ENCODE assay signal across 8 cellular contexts in the genomic region with DNA sequence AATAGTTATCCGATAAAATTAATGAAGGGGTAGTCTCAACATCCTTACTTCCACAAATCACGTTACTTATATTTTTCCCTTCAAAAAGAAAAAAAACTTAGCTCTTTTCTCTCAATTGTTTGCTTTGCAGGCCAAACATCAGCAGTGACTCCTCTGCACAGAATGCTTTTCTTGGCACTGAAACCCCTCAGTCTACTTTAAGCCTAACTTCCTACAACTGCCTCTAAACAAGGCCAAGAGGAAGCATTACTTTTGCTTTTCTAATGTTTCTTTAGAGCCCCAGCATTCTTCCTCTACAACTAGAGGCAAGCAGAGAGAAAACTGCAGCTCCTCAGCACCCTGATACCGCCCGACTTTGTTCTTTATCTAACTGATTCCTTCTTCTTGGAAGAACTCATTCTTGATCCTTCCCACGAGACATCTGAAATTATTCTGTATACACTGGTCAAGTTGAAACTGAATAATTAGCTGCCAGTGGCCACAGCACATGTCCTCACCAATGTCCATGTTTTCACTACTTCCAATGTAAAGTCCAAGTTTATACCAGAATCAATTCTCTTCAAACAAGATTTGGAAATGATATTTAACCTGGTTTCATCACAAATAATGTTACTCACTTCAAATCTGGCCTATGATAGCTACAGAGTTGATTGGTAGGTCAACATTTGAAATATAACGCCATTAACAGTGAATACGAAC. TPM values are rescaled to one million over a fixed set of nuclear protein-coding genes. Genes with fewer than 3 reads are reported as not detected.
DNase-seq lines count a peak whose midpoint lies in the region; ATAC-seq and TF ChIP-seq lines count a peak whose summit lies in the region.

No MANE protein-coding gene starts in this region.

- no peaks in the 10 kb centered on the region for H3K9me3 Mint-ChIP-seq in HFFc6

- dilution Hi-C loops in mammary epithelial cell (cut with HindIII; ENCODE audit: low sequenced_read_pairs) = no loop called here

- H3K36me3 Mint-ChIP-seq in HFFc6 (ENCODE audit: low read depth) = no peaks in the 10 kb centered on the region

- H3K36me3 ChIP-seq in mammary epithelial cell (ENCODE audit: insufficient read depth, low read length) = peaks cover 4% of the 10 kb centered on the region
- no peaks in the 10 kb centered on the region for H3K36me3 ChIP-seq in kidney epithelial cell (ENCODE audit: control insufficient read depth, insufficient read depth, low read length)
- no peaks in the 10 kb centered on the region for H3K36me3 ChIP-seq in testis (ENCODE audit: low read depth, missing control alignments)

- ATAC-seq in GM21367 (IDR thresholded peaks at IDR 0.05; ENCODE audit: unreplicated experiment) = no peak
- ATAC-seq in HG02970 (IDR thresholded peaks at IDR 0.05; ENCODE audit: low FRiP score, unreplicated experiment) = no peak

- no peak for TF ChIP-seq POLR2A in testis (IDR thresholded peaks at IDR 0.05)

- H3K27ac ChIP-seq in mammary epithelial cell (ENCODE audit: insufficient read depth, low read depth, low read length) (peak overlapping the region; percentile 86), testis (peak overlapping the region; percentile 69 to 73)

- peak; percentile 77 for DNase-seq in HFFc6
- peak; percentile 54 for DNase-seq in mammary epithelial cell
- DNase-seq in kidney epithelial cell (ENCODE audit: low read depth) = peak; percentile 53
- DNase-seq in testis = no peak
- DNase-seq in iPS-NIHi7 (ENCODE audit: extremely low spot score) = no peak
- DNase-seq in NCI-H526 treated with DMSO at 0.1 percent for 48 hours (lab: John Stamatoyannopoulos, UW) = no peak

- in situ Hi-C loops in mammary epithelial cell (cut with MboI; ENCODE audit: low sequenced_read_pairs in 2 of 2) = loop anchor here in 1 of 2 donors (10.0 kb wide), 1 partner anchor 47 kb away; no protein-coding TSS in a partner anchor

- H3K4me3 Mint-ChIP-seq in HFFc6 = peak overlapping the region; percentile 67

- peak overlapping the region; percentile 54 for H2AFZ ChIP-seq in mammary epithelial cell (ENCODE audit: low read depth, low read length)

- CTCF ChIA-PET in mammary epithelial cell (lab: Charles Lee; ENCODE audit: low non-redundant PET) = interaction anchor here (0.5 kb wide), 1 partner anchor 10 kb away, joined by 3 read pairs; no protein-coding TSS in a partner anchor

- WGBS in mammary epithelial cell (ENCODE audit: low coverage, missing lambda C conversion rate) = 31% methylated on average over 7 of the region's 7 CpGs
- 37 to 42% methylated on average over 7 of the region's 7 CpGs for WGBS in testis, 2 donors

- H4K20me1 ChIP-seq in mammary epithelial cell (ENCODE audit: insufficient read depth, low read length) = no peaks in the 10 kb centered on the region

- H3K4me1 ChIP-seq in mammary epithelial cell (ENCODE audit: insufficient read depth, low read length) = peaks cover 36% of the 10 kb centered on the region
- H3K4me1 ChIP-seq in testis = peaks cover 13% of the 10 kb centered on the region

- intact Hi-C loops in mammary epithelial cell (cut with micrococcal nuclease) (loop anchor here (1.0 to 2.0 kb wide), 2 partner anchors 37 to 55 kb away; partner anchors contain the start of gene DTNB), testis (cut with DNase I; ENCODE audit: low total_unique reads) (no loop called here)

- peak overlapping the region; percentile 87 for H3K4me2 ChIP-seq in mammary epithelial cell (ENCODE audit: insufficient read depth, low read depth, low read length)

- H3K4me3 ChIP-seq in mammary epithelial cell (replicated peaks in 1 of 3; ENCODE audit: insufficient read depth in 1 of 3, low read depth in 2 of 3, low read length in 3 of 3) (peak overlapping the region in 1 of 3 experiments; percentile 14), kidney epithelial cell (ENCODE audit: low read depth, low read length) (no peak overlapping the region), testis (no peak overlapping the region)

- BruUV-seq in mammary epithelial cell (replicated peaks; lab: Mats Ljungman, UMichigan) = TSS peak; percentile 47

- peak overlapping the region; percentile 82 for H3K27ac Mint-ChIP-seq in HFFc6

- H3K9me3 ChIP-seq in mammary epithelial cell (replicated peaks; ENCODE audit: insufficient read depth, low read length) (no peaks in the 10 kb centered on the region), testis (no peaks in the 10 kb centered on the region)

- peaks cover 17% of the 10 kb centered on the region for H3K79me2 ChIP-seq in mammary epithelial cell (ENCODE audit: insufficient read depth, low read length)

- no peaks in the 10 kb centered on the region for H3K27me3 Mint-ChIP-seq in HFFc6 (ENCODE audit: insufficient read depth)

- TF ChIP-seq CTCF in HFFc6 (IDR thresholded peaks at IDR 0.05) = no peak
- no peak for TF ChIP-seq CTCF in mammary epithelial cell (conservative IDR thresholded peaks at IDR 0.05 in 1 of 2, IDR thresholded peaks at IDR 0.05 in 1 of 2; ENCODE audit: extremely low read depth in 1 of 2, insufficient read depth in 1 of 2, low read depth in 1 of 2, low read length in 2 of 2)
- TF ChIP-seq CTCF in kidney epithelial cell (IDR thresholded peaks at IDR 0.05; ENCODE audit: insufficient read depth, low read length, poor library complexity, severe bottlenecking) = no peak
- no peak for TF ChIP-seq CTCF in testis (IDR thresholded peaks at IDR 0.05)

- H3K4me1 Mint-ChIP-seq in HFFc6 (ENCODE audit: low read depth) = peaks cover 23% of the 10 kb centered on the region

- peak overlapping the region; percentile 55 for H3K9ac ChIP-seq in mammary epithelial cell (ENCODE audit: insufficient read depth, low read length)

- H3K27me3 ChIP-seq in mammary epithelial cell (ENCODE audit: insufficient read depth, low read length) = no peaks in the 10 kb centered on the region
- H3K27me3 ChIP-seq in kidney epithelial cell (ENCODE audit: control insufficient read depth, insufficient read depth, low read length) = no peaks in the 10 kb centered on the region
- H3K27me3 ChIP-seq in testis = no peaks in the 10 kb centered on the region

RNA-seq across cellular contexts. Expression of gene DTNB, which starts 55.3 kb away (rescaled TPM):
- total RNA-seq in HFFc6 (2021; fragmentation: NEBNext Ultra II Directional; extraction: Animal tissue kit (Norgen Biotek cat#: 25700)) = 1 to 10 TPM; 4.2 to 6.2 (median 4.7) TPM
- total RNA-seq in mammary epithelial cell (10 to 100 TPM; 38.8 to 42.9 TPM), kidney epithelial cell (16.2 and 16.9 TPM in 2 replicates), testis (10 to 100 TPM; 45.1 to 47.3 TPM)
- polyA plus RNA-seq in mammary epithelial cell (25.9 TPM), testis (ENCODE audit: insufficient read depth, low read depth, low replicate concordance) (21.9 TPM)
- 65.9 TPM for polyA minus RNA-seq in mammary epithelial cell

Comparison
In these comparisons a context has a peak if more than half of its experiments do, and no peak if none do; other contexts are left out.
1. DNase-seq: peak in HFFc6 (single experiment), mammary epithelial cell (single experiment) and kidney epithelial cell (single experiment); none in testis (single experiment), iPS-NIHi7 (single experiment) and NCI-H526 treated with DMSO at 0.1 percent for 48 hours (single experiment).